In genomic region chr6:12605888-12606345, GRCh38 we compare ENCODE assay signal across 7 cellular contexts.
DNase-seq lines count a peak whose midpoint lies in the region; ATAC-seq and TF ChIP-seq lines count a peak whose summit lies in the region.

No MANE protein-coding gene starts in this region.

- H3K4me3 Mint-ChIP-seq in GM23338, result no peak overlapping the region

- H3K27ac Mint-ChIP-seq in GM23338, result no peak overlapping the region

- no peaks in the 10 kb centered on the region for H3K36me3 ChIP-seq in GM23338 (ENCODE audit: insufficient read depth)
- H3K36me3 ChIP-seq in SJCRH30, result no peaks in the 10 kb centered on the region
- H3K36me3 ChIP-seq in brain microvascular endothelial cell (replicated peaks), result no peaks in the 10 kb centered on the region
- no peaks in the 10 kb centered on the region for H3K36me3 ChIP-seq in kidney epithelial cell (ENCODE audit: control insufficient read depth, insufficient read depth, low read length)

- H3K4me1 Mint-ChIP-seq in GM23338, result peaks cover 12% of the 10 kb centered on the region

- peak; percentile 94 for ATAC-seq in GM23338

- H3K9me3 ChIP-seq in SJCRH30 (replicated peaks), result no peaks in the 10 kb centered on the region

- in situ Hi-C loops in brain microvascular endothelial cell (cut with HindIII; ENCODE audit: low pct_ligation_motif_present, low sequenced_read_pairs), result loop anchor here (25.0 kb wide), 1 partner anchor 319 kb away; the partner anchor contains the start of gene EDN1

- H3K4me3 ChIP-seq in GM12865 (ENCODE audit: low read depth, low read length), result peak overlapping the region; percentile 34
- H3K4me3 ChIP-seq in GM23338, result no peak overlapping the region
- no peak overlapping the region for H3K4me3 ChIP-seq in SJCRH30
- H3K4me3 ChIP-seq in brain microvascular endothelial cell (ENCODE audit: low read depth, low read length), result no peak overlapping the region
- no peak overlapping the region for H3K4me3 ChIP-seq in kidney epithelial cell (ENCODE audit: low read depth, low read length)

- DNase-seq in GM12865 (ENCODE audit: low read depth), result peak; percentile 85
- DNase-seq in GM23338 (ENCODE audit: low spot score), result peak; percentile 92
- peak; percentile 84 for DNase-seq in M059J (ENCODE audit: low read depth)
- DNase-seq in SJCRH30, result peak; percentile 22 to 65
- DNase-seq in brain microvascular endothelial cell, result peak; percentile 63
- DNase-seq in kidney epithelial cell (ENCODE audit: low read depth), result no peak
- DNase-seq in stimulated activated CD4-positive, alpha-beta T cell treated with anti-CD3 and anti-CD28 coated beads, Interleukin-4, amount 100 ng/mL, for 4 hours, result peak; percentile 4 to 12

- H3K4me2 ChIP-seq in GM23338, result no peak overlapping the region

- H2AFZ ChIP-seq in GM23338, result no peak overlapping the region

- H3K79me2 ChIP-seq in GM23338 (replicated peaks; ENCODE audit: insufficient read depth), result no peaks in the 10 kb centered on the region

- no peaks in the 10 kb centered on the region for H3K36me3 Mint-ChIP-seq in GM23338 (ENCODE audit: low read depth)

- no peaks in the 10 kb centered on the region for H3F3A ChIP-seq in GM23338 (replicated peaks; ENCODE audit: low read depth)

- peak; percentile 68 for TF ChIP-seq CTCF in GM12865 (IDR thresholded peaks at IDR 0.05; ENCODE audit: insufficient read depth, low read depth, low read length, missing control alignments)
- peak; percentile 87 to 91 for TF ChIP-seq CTCF in GM23338 (conservative IDR thresholded peaks at IDR 0.05; ENCODE audit: low read depth in 2 of 2)
- TF ChIP-seq CTCF in brain microvascular endothelial cell (IDR thresholded peaks at IDR 0.05; ENCODE audit: low read depth, low read length, missing control alignments), result peak; percentile 80
- TF ChIP-seq CTCF in kidney epithelial cell (IDR thresholded peaks at IDR 0.05; ENCODE audit: insufficient read depth, low read length, poor library complexity, severe bottlenecking), result peak; percentile 74

- H3K27me3 Mint-ChIP-seq in GM23338 (ENCODE audit: insufficient read depth, low read depth, poor library complexity), result no peaks in the 10 kb centered on the region

- no peaks in the 10 kb centered on the region for H3K9me3 Mint-ChIP-seq in GM23338

- H3K27me3 ChIP-seq in GM23338 (ENCODE audit: insufficient read depth), result no peaks in the 10 kb centered on the region
- no peaks in the 10 kb centered on the region for H3K27me3 ChIP-seq in SJCRH30
- H3K27me3 ChIP-seq in brain microvascular endothelial cell (replicated peaks), result no peaks in the 10 kb centered on the region
- no peaks in the 10 kb centered on the region for H3K27me3 ChIP-seq in kidney epithelial cell (ENCODE audit: control insufficient read depth, insufficient read depth, low read length)

- no peak overlapping the region for H3K27ac ChIP-seq in GM23338 (ENCODE audit: low read depth)
- H3K27ac ChIP-seq in SJCRH30, result no peak overlapping the region
- H3K27ac ChIP-seq in brain microvascular endothelial cell, result no peak overlapping the region

- H3K4me1 ChIP-seq in GM23338 (ENCODE audit: insufficient read depth) (peaks cover 12% of the 10 kb centered on the region), SJCRH30 (no peaks in the 10 kb centered on the region)

- H3K9me2 ChIP-seq in GM23338 (ENCODE audit: insufficient read depth), result no peaks in the 10 kb centered on the region

- no peaks in the 10 kb centered on the region for H4K20me1 ChIP-seq in GM23338 (replicated peaks; ENCODE audit: insufficient read depth)

TF ChIP-seq in GM23338, 12 proteins besides CTCF, POLR2A, EP300 and RAD21:
- no peak for TF ChIP-seq EZH2 (IDR thresholded peaks at IDR 0.05; ENCODE audit: low read depth, unreplicated experiment)
- no peak for TF ChIP-seq JUNB (IDR thresholded peaks at IDR 0.05; ENCODE audit: unreplicated experiment)
- no peak for TF ChIP-seq ETS1 (IDR thresholded peaks at IDR 0.05)
- TF ChIP-seq REST (IDR thresholded peaks at IDR 0.05; ENCODE audit: unreplicated experiment), result no peak
